1 cellular context compared by ENCODE assay signal in the genomic region with DNA sequence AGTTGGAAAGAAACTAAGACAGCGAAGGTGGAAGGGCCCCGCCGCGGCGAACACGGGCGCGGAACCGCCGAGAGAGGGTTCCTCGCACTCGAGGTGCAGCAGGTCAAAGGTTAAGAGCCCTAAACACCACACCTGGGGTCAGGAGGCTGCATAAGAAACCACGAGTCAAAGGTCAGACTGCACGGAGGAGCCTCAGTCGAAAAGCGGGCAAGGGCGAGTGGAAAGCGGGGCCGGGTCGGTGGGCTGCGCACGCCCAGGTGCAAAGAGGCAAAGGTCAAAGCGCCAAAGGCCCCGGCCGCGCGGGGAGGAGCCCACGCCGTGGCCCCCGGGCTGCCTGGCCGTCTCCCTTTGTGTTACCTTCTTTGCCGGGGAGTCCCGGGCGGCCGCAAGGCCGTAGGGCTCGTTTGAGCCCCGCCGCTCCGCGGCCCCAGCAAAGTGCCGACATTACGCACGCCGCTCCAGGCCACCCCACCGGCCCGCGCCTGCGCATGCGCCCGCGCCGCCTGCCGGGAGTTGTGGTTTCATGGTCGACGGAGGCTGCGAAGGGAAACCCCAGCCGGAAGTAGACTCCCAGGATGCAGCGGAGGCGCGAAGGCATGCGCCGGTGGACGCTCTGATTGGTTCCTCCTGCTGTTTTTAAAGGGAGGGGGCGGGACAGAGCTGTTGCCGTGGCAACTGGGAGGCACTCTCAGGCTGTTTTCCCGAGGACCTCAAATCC.
A peak's percentile ranks its signal among the peaks of the same experiment; 100 is the strongest.
TF ChIP-seq lines count a peak whose summit lies in the region.

A gene (minus strand): TSS at position 470 of the 718 bp plus-strand sequence. CDS start 25 bp downstream, at position 445.

TF ChIP-seq in HepG2, 621 proteins besides CTCF, POLR2A, EP300 and RAD21 (continued from another document and continues in another):
- TF ChIP-seq, protein P1, sequence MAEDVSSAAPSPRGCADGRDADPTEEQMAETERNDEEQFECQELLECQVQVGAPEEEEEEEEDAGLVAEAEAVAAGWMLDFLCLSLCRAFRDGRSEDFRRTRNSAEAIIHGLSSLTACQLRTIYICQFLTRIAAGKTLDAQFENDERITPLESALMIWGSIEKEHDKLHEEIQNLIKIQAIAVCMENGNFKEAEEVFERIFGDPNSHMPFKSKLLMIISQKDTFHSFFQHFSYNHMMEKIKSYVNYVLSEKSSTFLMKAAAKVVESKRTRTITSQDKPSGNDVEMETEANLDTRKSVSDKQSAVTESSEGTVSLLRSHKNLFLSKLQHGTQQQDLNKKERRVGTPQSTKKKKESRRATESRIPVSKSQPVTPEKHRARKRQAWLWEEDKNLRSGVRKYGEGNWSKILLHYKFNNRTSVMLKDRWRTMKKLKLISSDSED (CRISPR knock-in tag; IDR thresholded peaks at IDR 0.05), result no peak
- TF ChIP-seq ZSCAN29 (CRISPR knock-in tag; conservative IDR thresholded peaks at IDR 0.05), result 0 out of 2 replicates have a peak, but pooled peaks have one; percentile 25
- TF ChIP-seq EEA1 (CRISPR knock-in tag; IDR thresholded peaks at IDR 0.05; ENCODE audit: borderline replicate concordance), result no peak
- no peak for TF ChIP-seq ZKSCAN1 (IDR thresholded peaks at IDR 0.05; ENCODE audit: low read length)
- TF ChIP-seq, protein P2, sequence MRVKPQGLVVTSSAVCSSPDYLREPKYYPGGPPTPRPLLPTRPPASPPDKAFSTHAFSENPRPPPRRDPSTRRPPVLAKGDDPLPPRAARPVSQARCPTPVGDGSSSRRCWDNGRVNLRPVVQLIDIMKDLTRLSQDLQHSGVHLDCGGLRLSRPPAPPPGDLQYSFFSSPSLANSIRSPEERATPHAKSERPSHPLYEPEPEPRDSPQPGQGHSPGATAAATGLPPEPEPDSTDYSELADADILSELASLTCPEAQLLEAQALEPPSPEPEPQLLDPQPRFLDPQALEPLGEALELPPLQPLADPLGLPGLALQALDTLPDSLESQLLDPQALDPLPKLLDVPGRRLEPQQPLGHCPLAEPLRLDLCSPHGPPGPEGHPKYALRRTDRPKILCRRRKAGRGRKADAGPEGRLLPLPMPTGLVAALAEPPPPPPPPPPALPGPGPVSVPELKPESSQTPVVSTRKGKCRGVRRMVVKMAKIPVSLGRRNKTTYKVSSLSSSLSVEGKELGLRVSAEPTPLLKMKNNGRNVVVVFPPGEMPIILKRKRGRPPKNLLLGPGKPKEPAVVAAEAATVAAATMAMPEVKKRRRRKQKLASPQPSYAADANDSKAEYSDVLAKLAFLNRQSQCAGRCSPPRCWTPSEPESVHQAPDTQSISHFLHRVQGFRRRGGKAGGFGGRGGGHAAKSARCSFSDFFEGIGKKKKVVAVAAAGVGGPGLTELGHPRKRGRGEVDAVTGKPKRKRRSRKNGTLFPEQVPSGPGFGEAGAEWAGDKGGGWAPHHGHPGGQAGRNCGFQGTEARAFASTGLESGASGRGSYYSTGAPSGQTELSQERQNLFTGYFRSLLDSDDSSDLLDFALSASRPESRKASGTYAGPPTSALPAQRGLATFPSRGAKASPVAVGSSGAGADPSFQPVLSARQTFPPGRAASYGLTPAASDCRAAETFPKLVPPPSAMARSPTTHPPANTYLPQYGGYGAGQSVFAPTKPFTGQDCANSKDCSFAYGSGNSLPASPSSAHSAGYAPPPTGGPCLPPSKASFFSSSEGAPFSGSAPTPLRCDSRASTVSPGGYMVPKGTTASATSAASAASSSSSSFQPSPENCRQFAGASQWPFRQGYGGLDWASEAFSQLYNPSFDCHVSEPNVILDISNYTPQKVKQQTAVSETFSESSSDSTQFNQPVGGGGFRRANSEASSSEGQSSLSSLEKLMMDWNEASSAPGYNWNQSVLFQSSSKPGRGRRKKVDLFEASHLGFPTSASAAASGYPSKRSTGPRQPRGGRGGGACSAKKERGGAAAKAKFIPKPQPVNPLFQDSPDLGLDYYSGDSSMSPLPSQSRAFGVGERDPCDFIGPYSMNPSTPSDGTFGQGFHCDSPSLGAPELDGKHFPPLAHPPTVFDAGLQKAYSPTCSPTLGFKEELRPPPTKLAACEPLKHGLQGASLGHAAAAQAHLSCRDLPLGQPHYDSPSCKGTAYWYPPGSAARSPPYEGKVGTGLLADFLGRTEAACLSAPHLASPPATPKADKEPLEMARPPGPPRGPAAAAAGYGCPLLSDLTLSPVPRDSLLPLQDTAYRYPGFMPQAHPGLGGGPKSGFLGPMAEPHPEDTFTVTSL (CRISPR knock-in tag; IDR thresholded peaks at IDR 0.05; ENCODE audit: borderline replicate concordance), result 0 out of 2 replicates have a peak, but pooled peaks have one; percentile 17
- TF ChIP-seq, protein P3, sequence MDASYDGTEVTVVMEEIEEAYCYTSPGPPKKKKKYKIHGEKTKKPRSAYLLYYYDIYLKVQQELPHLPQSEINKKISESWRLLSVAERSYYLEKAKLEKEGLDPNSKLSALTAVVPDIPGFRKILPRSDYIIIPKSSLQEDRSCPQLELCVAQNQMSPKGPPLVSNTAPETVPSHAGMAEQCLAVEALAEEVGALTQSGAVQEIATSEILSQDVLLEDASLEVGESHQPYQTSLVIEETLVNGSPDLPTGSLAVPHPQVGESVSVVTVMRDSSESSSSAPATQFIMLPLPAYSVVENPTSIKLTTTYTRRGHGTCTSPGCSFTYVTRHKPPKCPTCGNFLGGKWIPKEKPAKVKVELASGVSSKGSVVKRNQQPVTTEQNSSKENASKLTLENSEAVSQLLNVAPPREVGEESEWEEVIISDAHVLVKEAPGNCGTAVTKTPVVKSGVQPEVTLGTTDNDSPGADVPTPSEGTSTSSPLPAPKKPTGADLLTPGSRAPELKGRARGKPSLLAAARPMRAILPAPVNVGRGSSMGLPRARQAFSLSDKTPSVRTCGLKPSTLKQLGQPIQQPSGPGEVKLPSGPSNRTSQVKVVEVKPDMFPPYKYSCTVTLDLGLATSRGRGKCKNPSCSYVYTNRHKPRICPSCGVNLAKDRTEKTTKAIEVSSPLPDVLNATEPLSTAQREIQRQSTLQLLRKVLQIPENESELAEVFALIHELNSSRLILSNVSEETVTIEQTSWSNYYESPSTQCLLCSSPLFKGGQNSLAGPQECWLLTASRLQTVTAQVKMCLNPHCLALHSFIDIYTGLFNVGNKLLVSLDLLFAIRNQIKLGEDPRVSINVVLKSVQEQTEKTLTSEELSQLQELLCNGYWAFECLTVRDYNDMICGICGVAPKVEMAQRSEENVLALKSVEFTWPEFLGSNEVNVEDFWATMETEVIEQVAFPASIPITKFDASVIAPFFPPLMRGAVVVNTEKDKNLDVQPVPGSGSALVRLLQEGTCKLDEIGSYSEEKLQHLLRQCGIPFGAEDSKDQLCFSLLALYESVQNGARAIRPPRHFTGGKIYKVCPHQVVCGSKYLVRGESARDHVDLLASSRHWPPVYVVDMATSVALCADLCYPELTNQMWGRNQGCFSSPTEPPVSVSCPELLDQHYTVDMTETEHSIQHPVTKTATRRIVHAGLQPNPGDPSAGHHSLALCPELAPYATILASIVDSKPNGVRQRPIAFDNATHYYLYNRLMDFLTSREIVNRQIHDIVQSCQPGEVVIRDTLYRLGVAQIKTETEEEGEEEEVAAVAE (CRISPR knock-in tag; IDR thresholded peaks at IDR 0.05; ENCODE audit: borderline replicate concordance), result no peak
- no peak for TF ChIP-seq ZNF547 (CRISPR knock-in tag; IDR thresholded peaks at IDR 0.05)
- TF ChIP-seq, protein P4, sequence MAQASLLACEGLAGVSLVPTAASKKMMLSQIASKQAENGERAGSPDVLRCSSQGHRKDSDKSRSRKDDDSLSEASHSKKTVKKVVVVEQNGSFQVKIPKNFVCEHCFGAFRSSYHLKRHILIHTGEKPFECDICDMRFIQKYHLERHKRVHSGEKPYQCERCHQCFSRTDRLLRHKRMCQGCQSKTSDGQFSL (CRISPR knock-in tag; IDR thresholded peaks at IDR 0.05), result no peak
- no peak for TF ChIP-seq ZNF589 (CRISPR knock-in tag; conservative IDR thresholded peaks at IDR 0.05)
- TF ChIP-seq KDM6A (CRISPR knock-in tag; IDR thresholded peaks at IDR 0.05; ENCODE audit: low read depth), result no peak
- TF ChIP-seq ZNF230 (CRISPR knock-in tag; IDR thresholded peaks at IDR 0.05), result no peak
- no peak for TF ChIP-seq ARNT (IDR thresholded peaks at IDR 0.05)
- no peak for TF ChIP-seq ZNF12 (CRISPR knock-in tag; IDR thresholded peaks at IDR 0.05)
- TF ChIP-seq, protein P5, sequence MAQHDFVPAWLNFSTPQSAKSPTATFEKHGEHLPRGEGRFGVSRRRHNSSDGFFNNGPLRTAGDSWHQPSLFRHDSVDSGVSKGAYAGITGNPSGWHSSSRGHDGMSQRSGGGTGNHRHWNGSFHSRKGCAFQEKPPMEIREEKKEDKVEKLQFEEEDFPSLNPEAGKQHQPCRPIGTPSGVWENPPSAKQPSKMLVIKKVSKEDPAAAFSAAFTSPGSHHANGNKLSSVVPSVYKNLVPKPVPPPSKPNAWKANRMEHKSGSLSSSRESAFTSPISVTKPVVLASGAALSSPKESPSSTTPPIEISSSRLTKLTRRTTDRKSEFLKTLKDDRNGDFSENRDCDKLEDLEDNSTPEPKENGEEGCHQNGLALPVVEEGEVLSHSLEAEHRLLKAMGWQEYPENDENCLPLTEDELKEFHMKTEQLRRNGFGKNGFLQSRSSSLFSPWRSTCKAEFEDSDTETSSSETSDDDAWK (CRISPR knock-in tag; IDR thresholded peaks at IDR 0.05), result no peak
- TF ChIP-seq ARNT2 (CRISPR knock-in tag; IDR thresholded peaks at IDR 0.05; ENCODE audit: low read depth), result no peak
- no peak for TF ChIP-seq ZNF737 (CRISPR knock-in tag; IDR thresholded peaks at IDR 0.05; ENCODE audit: borderline replicate concordance)
- TF ChIP-seq TCF12 (IDR thresholded peaks at IDR 0.05), result no peak
- TF ChIP-seq TCF12 (CRISPR knock-in tag; IDR thresholded peaks at IDR 0.05), result no peak
- TF ChIP-seq, protein P6, sequence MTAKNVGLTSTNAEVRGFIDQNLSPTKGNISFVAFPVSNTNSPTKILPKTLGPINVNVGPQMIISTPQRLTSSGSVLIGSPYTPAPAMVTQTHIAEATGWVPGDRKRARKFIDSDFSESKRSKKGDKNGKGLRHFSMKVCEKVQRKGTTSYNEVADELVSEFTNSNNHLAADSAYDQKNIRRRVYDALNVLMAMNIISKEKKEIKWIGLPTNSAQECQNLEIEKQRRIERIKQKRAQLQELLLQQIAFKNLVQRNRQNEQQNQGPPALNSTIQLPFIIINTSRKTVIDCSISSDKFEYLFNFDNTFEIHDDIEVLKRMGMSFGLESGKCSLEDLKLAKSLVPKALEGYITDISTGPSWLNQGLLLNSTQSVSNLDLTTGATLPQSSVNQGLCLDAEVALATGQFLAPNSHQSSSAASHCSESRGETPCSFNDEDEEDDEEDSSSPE (CRISPR knock-in tag; IDR thresholded peaks at IDR 0.05), result peak; percentile 84
- no peak for TF ChIP-seq ZMYM4 (CRISPR knock-in tag; IDR thresholded peaks at IDR 0.05)
- TF ChIP-seq ZNF331 (CRISPR knock-in tag; IDR thresholded peaks at IDR 0.05), result peak; percentile 69
- TF ChIP-seq ZFP37 (CRISPR knock-in tag; IDR thresholded peaks at IDR 0.05; ENCODE audit: borderline replicate concordance), result no peak
- TF ChIP-seq ZNF354B (CRISPR knock-in tag; IDR thresholded peaks at IDR 0.05), result no peak
- TF ChIP-seq, protein P7, sequence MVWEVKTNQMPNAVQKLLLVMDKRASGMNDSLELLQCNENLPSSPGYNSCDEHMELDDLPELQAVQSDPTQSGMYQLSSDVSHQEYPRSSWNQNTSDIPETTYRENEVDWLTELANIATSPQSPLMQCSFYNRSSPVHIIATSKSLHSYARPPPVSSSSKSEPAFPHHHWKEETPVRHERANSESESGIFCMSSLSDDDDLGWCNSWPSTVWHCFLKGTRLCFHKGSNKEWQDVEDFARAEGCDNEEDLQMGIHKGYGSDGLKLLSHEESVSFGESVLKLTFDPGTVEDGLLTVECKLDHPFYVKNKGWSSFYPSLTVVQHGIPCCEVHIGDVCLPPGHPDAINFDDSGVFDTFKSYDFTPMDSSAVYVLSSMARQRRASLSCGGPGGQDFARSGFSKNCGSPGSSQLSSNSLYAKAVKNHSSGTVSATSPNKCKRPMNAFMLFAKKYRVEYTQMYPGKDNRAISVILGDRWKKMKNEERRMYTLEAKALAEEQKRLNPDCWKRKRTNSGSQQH (CRISPR knock-in tag; IDR thresholded peaks at IDR 0.05; ENCODE audit: low read depth), result peak; percentile 54; the same call in 1 of the 2 replicates
- TF ChIP-seq TCF7 (IDR thresholded peaks at IDR 0.05; ENCODE audit: low read depth), result no peak
- TF ChIP-seq, protein P8, sequence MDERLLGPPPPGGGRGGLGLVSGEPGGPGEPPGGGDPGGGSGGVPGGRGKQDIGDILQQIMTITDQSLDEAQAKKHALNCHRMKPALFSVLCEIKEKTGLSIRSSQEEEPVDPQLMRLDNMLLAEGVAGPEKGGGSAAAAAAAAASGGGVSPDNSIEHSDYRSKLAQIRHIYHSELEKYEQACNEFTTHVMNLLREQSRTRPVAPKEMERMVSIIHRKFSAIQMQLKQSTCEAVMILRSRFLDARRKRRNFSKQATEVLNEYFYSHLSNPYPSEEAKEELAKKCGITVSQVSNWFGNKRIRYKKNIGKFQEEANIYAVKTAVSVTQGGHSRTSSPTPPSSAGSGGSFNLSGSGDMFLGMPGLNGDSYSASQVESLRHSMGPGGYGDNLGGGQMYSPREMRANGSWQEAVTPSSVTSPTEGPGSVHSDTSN (CRISPR knock-in tag; IDR thresholded peaks at IDR 0.05), result peak; percentile 83
- no peak for TF ChIP-seq REL (CRISPR knock-in tag; conservative IDR thresholded peaks at IDR 0.05)
- no peak for TF ChIP-seq ZNF839 (CRISPR knock-in tag; IDR thresholded peaks at IDR 0.05; ENCODE audit: borderline replicate concordance)
- TF ChIP-seq ZNF564 (CRISPR knock-in tag; IDR thresholded peaks at IDR 0.05), result no peak
- TF ChIP-seq ZMYM2 (CRISPR knock-in tag; IDR thresholded peaks at IDR 0.05), result no peak
- TF ChIP-seq SP4 (CRISPR knock-in tag; IDR thresholded peaks at IDR 0.05), result peak; percentile 69
- TF ChIP-seq ATAD3A (CRISPR knock-in tag; IDR thresholded peaks at IDR 0.05), result no peak
- peak; percentile 76 for TF ChIP-seq ETV5 (CRISPR knock-in tag; IDR thresholded peaks at IDR 0.05; ENCODE audit: borderline replicate concordance)
- TF ChIP-seq, protein P9, sequence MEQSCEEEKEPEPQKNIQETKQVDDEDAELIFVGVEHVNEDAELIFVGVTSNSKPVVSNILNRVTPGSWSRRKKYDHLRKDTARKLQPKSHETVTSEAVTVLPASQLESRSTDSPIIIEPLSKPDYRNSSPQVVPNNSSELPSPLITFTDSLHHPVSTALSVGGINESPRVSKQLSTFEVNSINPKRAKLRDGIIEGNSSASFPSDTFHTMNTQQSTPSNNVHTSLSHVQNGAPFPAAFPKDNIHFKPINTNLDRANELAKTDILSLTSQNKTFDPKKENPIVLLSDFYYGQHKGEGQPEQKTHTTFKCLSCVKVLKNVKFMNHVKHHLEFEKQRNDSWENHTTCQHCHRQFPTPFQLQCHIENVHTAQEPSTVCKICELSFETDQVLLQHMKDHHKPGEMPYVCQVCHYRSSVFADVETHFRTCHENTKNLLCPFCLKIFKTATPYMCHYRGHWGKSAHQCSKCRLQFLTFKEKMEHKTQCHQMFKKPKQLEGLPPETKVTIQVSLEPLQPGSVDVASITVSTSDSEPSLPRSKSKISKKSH (CRISPR knock-in tag; IDR thresholded peaks at IDR 0.05; ENCODE audit: borderline replicate concordance), result no peak
- TF ChIP-seq, protein P10, sequence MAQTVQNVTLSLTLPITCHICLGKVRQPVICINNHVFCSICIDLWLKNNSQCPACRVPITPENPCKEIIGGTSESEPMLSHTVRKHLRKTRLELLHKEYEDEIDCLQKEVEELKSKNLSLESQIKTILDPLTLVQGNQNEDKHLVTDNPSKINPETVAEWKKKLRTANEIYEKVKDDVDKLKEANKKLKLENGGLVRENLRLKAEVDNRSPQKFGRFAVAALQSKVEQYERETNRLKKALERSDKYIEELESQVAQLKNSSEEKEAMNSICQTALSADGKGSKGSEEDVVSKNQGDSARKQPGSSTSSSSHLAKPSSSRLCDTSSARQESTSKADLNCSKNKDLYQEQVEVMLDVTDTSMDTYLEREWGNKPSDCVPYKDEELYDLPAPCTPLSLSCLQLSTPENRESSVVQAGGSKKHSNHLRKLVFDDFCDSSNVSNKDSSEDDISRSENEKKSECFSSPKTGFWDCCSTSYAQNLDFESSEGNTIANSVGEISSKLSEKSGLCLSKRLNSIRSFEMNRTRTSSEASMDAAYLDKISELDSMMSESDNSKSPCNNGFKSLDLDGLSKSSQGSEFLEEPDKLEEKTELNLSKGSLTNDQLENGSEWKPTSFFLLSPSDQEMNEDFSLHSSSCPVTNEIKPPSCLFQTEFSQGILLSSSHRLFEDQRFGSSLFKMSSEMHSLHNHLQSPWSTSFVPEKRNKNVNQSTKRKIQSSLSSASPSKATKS (CRISPR knock-in tag; IDR thresholded peaks at IDR 0.05), result no peak
- no peak for TF ChIP-seq ZNF296 (CRISPR knock-in tag; conservative IDR thresholded peaks at IDR 0.05)
